ENCODE assay signal across 8 cellular contexts in genomic region chr16:85027968-85028637, GRCh38. TPM values are rescaled to one million over a fixed set of nuclear protein-coding genes. Genes with fewer than 3 reads are reported as not detected.
A peak's percentile ranks its signal among the peaks of the same experiment; 100 is the strongest.
DNase-seq lines count a peak whose midpoint lies in the region; ATAC-seq, FAIRE-seq and TF ChIP-seq lines count a peak whose summit lies in the region.

No MANE protein-coding gene starts in this region.

- CTCF ChIA-PET in HEK293 (lab: Yijun Ruan, JAX) (interaction anchor here (0.6 to 0.7 kb wide), 5 partner anchors 23 to 1778 kb away, joined by 3 to 5 read pairs (median 3); no protein-coding TSS in a partner anchor), PC-3 (lab: Charles Lee) (interaction anchor here (0.6 kb wide), 1 partner anchor 23 kb away, joined by 10 read pairs; no protein-coding TSS in a partner anchor)

- H3K9me2 ChIP-seq in PC-3 (replicated peaks; ENCODE audit: low read length) = no peaks in the 10 kb centered on the region

- no peaks in the 10 kb centered on the region for H4K20me1 ChIP-seq in PC-3 (ENCODE audit: low read length)

- H3K9ac ChIP-seq in PC-3 (ENCODE audit: low read length) (peak overlapping the region; percentile 72), colonic mucosa (ENCODE audit: low read depth in 2 of 2, low read length in 2 of 2) (peak overlapping the region; percentile 80 to 90)

- H3K36me3 ChIP-seq in HEK293 (ENCODE audit: control insufficient read depth in 2 of 2, insufficient read depth in 1 of 2, low read length in 2 of 2) = peaks cover 0 to 6% of the 10 kb centered on the region in 2 experiments; a peak in 1 of 3 replicates
- H3K36me3 ChIP-seq in PC-3 (ENCODE audit: low read depth, low read length) = no peaks in the 10 kb centered on the region
- H3K36me3 ChIP-seq in colonic mucosa = no peaks in the 10 kb centered on the region

- H2AFZ ChIP-seq in PC-3 (ENCODE audit: low read length) = peak overlapping the region; percentile 75

- POLR2A ChIA-PET in HEK293 (lab: Yijun Ruan, JAX) = interaction anchor here (2.2 to 3.3 kb wide), 2 partner anchors 16 to 28 kb away, joined by 6 to 25 read pairs; partner anchors contain the start of gene ZDHHC7
- POLR2A ChIA-PET in PC-3 (lab: Charles Lee; ENCODE audit: unreplicated experiment) = no interaction called here

- FAIRE-seq in urothelium cell line (lab: Jason Lieb, UNC) = no peak

- H3K27me3 ChIP-seq in PC-3 (ENCODE audit: low read length) (no peaks in the 10 kb centered on the region), colonic mucosa (no peaks in the 10 kb centered on the region), mononuclear cell (ENCODE audit: insufficient read depth, low read length) (no peaks in the 10 kb centered on the region)

- ATAC-seq in PC-3 = peak; percentile 3

- H3K9me3 ChIP-seq in HEK293 (ENCODE audit: control insufficient read depth, insufficient read depth, low read depth, low read length) (no peaks in the 10 kb centered on the region), PC-3 (ENCODE audit: low read length) (no peaks in the 10 kb centered on the region), colonic mucosa (no peaks in the 10 kb centered on the region), mononuclear cell (ENCODE audit: low read depth, low read length) (no peaks in the 10 kb centered on the region)

- peak overlapping the region; percentile 81 for H3K4me3 ChIP-seq in HEK293 (ENCODE audit: low read depth, low read length)
- peak overlapping the region; percentile 79 for H3K4me3 ChIP-seq in PC-3 (ENCODE audit: low read length)
- peak overlapping the region; percentile 73 for H3K4me3 ChIP-seq in colonic mucosa
- peak overlapping the region; percentile 84 for H3K4me3 ChIP-seq in mononuclear cell (ENCODE audit: low read length)

- H3K4me2 ChIP-seq in PC-3 (ENCODE audit: low read length) = peak overlapping the region; percentile 89

- H3K27ac ChIP-seq in HEK293 (ENCODE audit: extremely low read depth, low read depth, low read length) = no peak overlapping the region; the same call in 1 of the 2 replicates
- peak overlapping the region; percentile 84 for H3K27ac ChIP-seq in PC-3 (ENCODE audit: low read length)
- H3K27ac ChIP-seq in colonic mucosa = peak overlapping the region; percentile 71

- no TSS peak for BruUV-seq in PC-3 (replicated peaks; lab: Mats Ljungman, UMichigan)

- 0 out of 2 replicates have a peak, but pooled peaks cover 6% of the 10 kb centered on the region for H3K79me2 ChIP-seq in PC-3 (ENCODE audit: low read length)

- H3F3A ChIP-seq in PC-3 (ENCODE audit: low read length, unreplicated experiment) = no peaks in the 10 kb centered on the region

- peaks cover 16% of the 10 kb centered on the region for H3K4me1 ChIP-seq in HEK293 (ENCODE audit: control insufficient read depth, insufficient read depth, low read length)
- H3K4me1 ChIP-seq in PC-3 (ENCODE audit: insufficient read depth, low read length) = peaks cover 46% of the 10 kb centered on the region
- peaks cover 17% of the 10 kb centered on the region for H3K4me1 ChIP-seq in colonic mucosa
- H3K4me1 ChIP-seq in mononuclear cell (ENCODE audit: insufficient read depth, low read length) = peaks cover 67% of the 10 kb centered on the region

- TF ChIP-seq CTCF in GM12872 (IDR thresholded peaks at IDR 0.05; ENCODE audit: insufficient read depth, low read depth, low read length) (peak; percentile 52; the same call in 2 of the 3 replicates), HEK293 (tag by site-specific recombination; IDR thresholded peaks at IDR 0.05) (peak; percentile 67), PC-3 (conservative IDR thresholded peaks at IDR 0.05; ENCODE audit: low read depth, low read length) (0 out of 2 replicates have a peak, but pooled peaks have one; percentile 22), colonic mucosa (IDR thresholded peaks at IDR 0.05) (peak; percentile 22)

- DNase-seq in PC-3 (no peak), colonic mucosa (peak; percentile 49), urothelium cell line (ENCODE audit: low spot score) (peak; percentile 36), GM19240 (ENCODE audit: insufficient read length, low spot score) (no peak), mesenteric fat pad (ENCODE audit: low spot score) (no peak)

- intact Hi-C loops in PC-3 (cut with micrococcal nuclease) = loop anchor here (2.0 kb wide), 2 partner anchors 17 to 33 kb away; partner anchors contain the start of gene ZDHHC7
- intact Hi-C loops in colonic mucosa (cut with DNase I) = no loop called here

TF ChIP-seq in HEK293, 187 proteins besides CTCF, POLR2A, EP300 and RAD21 (continues in another document):
- TF ChIP-seq TRIM28 (IDR thresholded peaks at IDR 0.05; ENCODE audit: borderline replicate concordance, low read length) (no peak), ZNF514 (tag by site-specific recombination; IDR thresholded peaks at IDR 0.05) (no peak), ZNF837 (tag by site-specific recombination; IDR thresholded peaks at IDR 0.05) (no peak), ZNF335 (tag by site-specific recombination; conservative IDR thresholded peaks at IDR 0.05) (peak; percentile 91), ZNF549 (tag by site-specific recombination; IDR thresholded peaks at IDR 0.05) (no peak), ZNF202 (tag by site-specific recombination; IDR thresholded peaks at IDR 0.05; ENCODE audit: borderline replicate concordance) (no peak), ZNF274 (IDR thresholded peaks at IDR 0.05; ENCODE audit: low read length) (no peak), ZNF274 (tag by site-specific recombination; IDR thresholded peaks at IDR 0.05; ENCODE audit: borderline replicate concordance) (no peak), SCRT1 (tag by site-specific recombination; IDR thresholded peaks at IDR 0.05; ENCODE audit: borderline replicate concordance) (no peak), ZNF707 (tag by site-specific recombination; IDR thresholded peaks at IDR 0.05) (no peak), PRDM1 (tag by site-specific recombination; IDR thresholded peaks at IDR 0.05) (no peak), KLF1 (tag by site-specific recombination; IDR thresholded peaks at IDR 0.05) (peak; percentile 9; the same call in 1 of the 2 replicates), ZNF433 (tag by site-specific recombination; IDR thresholded peaks at IDR 0.05; ENCODE audit: low read depth) (no peak), ZBTB20 (tag by site-specific recombination; IDR thresholded peaks at IDR 0.05) (peak; percentile 52; the same call in 1 of the 2 replicates), ZNF626 (tag by site-specific recombination; IDR thresholded peaks at IDR 0.05) (no peak), ZNF248 (tag by site-specific recombination; IDR thresholded peaks at IDR 0.05) (no peak), REPIN1 (tag by site-specific recombination; IDR thresholded peaks at IDR 0.05; ENCODE audit: low read depth) (no peak)
- TF ChIP-seq, protein P1, sequence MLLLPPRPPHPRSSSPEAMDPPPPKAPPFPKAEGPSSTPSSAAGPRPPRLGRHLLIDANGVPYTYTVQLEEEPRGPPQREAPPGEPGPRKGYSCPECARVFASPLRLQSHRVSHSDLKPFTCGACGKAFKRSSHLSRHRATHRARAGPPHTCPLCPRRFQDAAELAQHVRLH (tag by site-specific recombination; IDR thresholded peaks at IDR 0.05) = peak; percentile 63; the same call in 1 of the 2 replicates
- TF ChIP-seq, protein P2, sequence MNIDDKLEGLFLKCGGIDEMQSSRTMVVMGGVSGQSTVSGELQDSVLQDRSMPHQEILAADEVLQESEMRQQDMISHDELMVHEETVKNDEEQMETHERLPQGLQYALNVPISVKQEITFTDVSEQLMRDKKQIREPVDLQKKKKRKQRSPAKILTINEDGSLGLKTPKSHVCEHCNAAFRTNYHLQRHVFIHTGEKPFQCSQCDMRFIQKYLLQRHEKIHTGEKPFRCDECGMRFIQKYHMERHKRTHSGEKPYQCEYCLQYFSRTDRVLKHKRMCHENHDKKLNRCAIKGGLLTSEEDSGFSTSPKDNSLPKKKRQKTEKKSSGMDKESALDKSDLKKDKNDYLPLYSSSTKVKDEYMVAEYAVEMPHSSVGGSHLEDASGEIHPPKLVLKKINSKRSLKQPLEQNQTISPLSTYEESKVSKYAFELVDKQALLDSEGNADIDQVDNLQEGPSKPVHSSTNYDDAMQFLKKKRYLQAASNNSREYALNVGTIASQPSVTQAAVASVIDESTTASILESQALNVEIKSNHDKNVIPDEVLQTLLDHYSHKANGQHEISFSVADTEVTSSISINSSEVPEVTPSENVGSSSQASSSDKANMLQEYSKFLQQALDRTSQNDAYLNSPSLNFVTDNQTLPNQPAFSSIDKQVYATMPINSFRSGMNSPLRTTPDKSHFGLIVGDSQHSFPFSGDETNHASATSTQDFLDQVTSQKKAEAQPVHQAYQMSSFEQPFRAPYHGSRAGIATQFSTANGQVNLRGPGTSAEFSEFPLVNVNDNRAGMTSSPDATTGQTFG (tag by site-specific recombination; IDR thresholded peaks at IDR 0.05; ENCODE audit: borderline replicate concordance) = no peak
- TF ChIP-seq, protein P3, sequence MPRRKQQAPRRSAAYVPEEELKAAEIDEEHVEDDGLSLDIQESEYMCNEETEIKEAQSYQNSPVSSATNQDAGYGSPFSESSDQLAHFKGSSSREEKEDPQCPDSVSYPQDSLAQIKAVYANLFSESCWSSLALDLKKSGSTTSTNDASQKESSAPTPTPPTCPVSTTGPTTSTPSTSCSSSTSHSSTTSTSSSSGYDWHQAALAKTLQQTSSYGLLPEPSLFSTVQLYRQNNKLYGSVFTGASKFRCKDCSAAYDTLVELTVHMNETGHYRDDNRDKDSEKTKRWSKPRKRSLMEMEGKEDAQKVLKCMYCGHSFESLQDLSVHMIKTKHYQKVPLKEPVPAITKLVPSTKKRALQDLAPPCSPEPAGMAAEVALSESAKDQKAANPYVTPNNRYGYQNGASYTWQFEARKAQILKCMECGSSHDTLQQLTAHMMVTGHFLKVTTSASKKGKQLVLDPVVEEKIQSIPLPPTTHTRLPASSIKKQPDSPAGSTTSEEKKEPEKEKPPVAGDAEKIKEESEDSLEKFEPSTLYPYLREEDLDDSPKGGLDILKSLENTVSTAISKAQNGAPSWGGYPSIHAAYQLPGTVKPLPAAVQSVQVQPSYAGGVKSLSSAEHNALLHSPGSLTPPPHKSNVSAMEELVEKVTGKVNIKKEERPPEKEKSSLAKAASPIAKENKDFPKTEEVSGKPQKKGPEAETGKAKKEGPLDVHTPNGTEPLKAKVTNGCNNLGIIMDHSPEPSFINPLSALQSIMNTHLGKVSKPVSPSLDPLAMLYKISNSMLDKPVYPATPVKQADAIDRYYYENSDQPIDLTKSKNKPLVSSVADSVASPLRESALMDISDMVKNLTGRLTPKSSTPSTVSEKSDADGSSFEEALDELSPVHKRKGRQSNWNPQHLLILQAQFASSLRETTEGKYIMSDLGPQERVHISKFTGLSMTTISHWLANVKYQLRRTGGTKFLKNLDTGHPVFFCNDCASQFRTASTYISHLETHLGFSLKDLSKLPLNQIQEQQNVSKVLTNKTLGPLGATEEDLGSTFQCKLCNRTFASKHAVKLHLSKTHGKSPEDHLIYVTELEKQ (tag by site-specific recombination; IDR thresholded peaks at IDR 0.05; ENCODE audit: borderline replicate concordance) = no peak

RNA-seq across cellular contexts. Expression of gene KIAA0513, which starts 0.5 kb away (rescaled TPM):
- total RNA-seq in PC-3 (2014; rRNA removed) = 5.5 and 7.8 TPM in 2 replicates
- total RNA-seq in colonic mucosa = 10 to 100 TPM; 17.7 to 22.8 TPM
- total RNA-seq in mononuclear cell = 18.4 TPM
- 12.7 TPM for total RNA-seq in mesenteric fat pad

RNA-seq across cellular contexts. Expression of gene ZDHHC7, which starts 16.8 kb away (rescaled TPM):
- total RNA-seq in PC-3 (2014; rRNA removed) (37.0 and 42.1 TPM in 2 replicates), colonic mucosa (10 to 100 TPM; 55.1 to 67.8 TPM), mononuclear cell (101 TPM), mesenteric fat pad (45.6 TPM)

Comparison
In these comparisons a context has a peak if more than half of its experiments do, and no peak if none do; other contexts are left out.
1. DNase-seq: peak in colonic mucosa (single experiment) and urothelium cell line (single experiment); none in PC-3 (single experiment), GM19240 (single experiment) and mesenteric fat pad (single experiment).
2. Peak in every context shown above with its lines, with median percentiles within 50 percentile points of each other: CTCF ChIP-seq and H3K4me3 ChIP-seq.